Comparison of ENCODE assay signal across 16 cellular contexts in the genomic region with DNA sequence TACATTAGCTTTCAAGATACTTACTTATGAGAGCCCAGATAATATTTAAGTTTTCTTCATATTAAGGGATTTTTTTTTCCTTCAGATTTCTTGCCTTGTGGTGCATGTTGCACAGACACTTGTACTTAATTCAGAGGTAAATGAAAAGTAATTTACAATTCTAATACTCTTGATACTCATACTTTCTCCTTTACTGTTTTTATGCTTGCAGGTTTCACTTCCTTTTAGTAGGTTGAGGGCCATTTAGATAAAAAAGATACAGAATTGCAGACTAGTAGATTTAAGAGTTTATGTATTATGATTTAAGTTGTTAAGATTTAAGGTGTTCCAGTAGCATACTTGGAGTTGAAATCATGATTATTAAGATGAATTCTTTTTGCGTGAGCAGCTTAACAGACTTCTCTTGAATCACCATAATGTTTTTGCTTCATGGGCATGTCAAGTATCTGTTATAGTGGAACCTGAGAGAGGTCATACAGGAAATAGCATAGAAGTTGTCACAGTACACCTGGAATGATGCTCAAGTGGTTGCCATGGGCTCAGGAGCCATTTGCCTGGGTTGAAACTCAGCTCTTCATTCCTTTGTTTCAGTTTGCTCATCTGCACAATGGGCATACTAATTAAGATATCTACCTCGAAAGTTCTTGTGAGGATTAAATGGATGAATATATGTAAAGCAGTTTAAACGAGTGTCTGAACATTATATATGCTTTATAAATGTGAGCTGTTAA.
DNase-seq lines count a peak whose midpoint lies in the region; ATAC-seq and TF ChIP-seq lines count a peak whose summit lies in the region.
"Had no signal": no experiment of that assay in that cellular context is flagged by ENCODE, and none has a peak within 500 bp of the region (broad histone marks: within the 10 kb centered on the region; RNA-seq: fewer than 3 reads in every experiment).

No MANE protein-coding gene starts in this region.

- H3K9ac ChIP-seq in SK-N-MC (ENCODE audit: insufficient read length) = no peak overlapping the region

- no peak overlapping the region for H3K4me3 ChIP-seq in SK-N-MC
- H3K4me3 ChIP-seq: mucosa of descending colon, pancreas, thyroid gland had no signal

- ATAC-seq in GM19395 (IDR thresholded peaks at IDR 0.05; ENCODE audit: unreplicated experiment) (peak; percentile 76), HG03571 (IDR thresholded peaks at IDR 0.05; ENCODE audit: unreplicated experiment) (peak; percentile 57), GM21360 (IDR thresholded peaks at IDR 0.05; ENCODE audit: unreplicated experiment) (no peak), SK-N-SH treated with all-trans-retinoic acid at 6 μM for 48 hours (no peak)
- ATAC-seq: activated naive CD4-positive, alpha-beta T cell treated with anti-CD3 and anti-CD28 coated beads, Interleukin-2, amount 50 U/mL, for 72 hours; mucosa of descending colon; pancreas had no signal

- in situ Hi-C loops in KBM-7 (cut with MboI; ENCODE audit: low pct_unique_long_range_greater_than_20kb, low sequenced_read_pairs) = no loop called here

- H3K36me3 ChIP-seq in SK-N-MC (ENCODE audit: insufficient read depth, low read length) = no peaks in the 10 kb centered on the region
- H3K36me3 ChIP-seq: pancreas, thyroid gland, WERI-Rb-1 had no signal

- H3K27ac ChIP-seq in SK-N-MC = 0 out of 2 replicates have a peak overlapping the region, but pooled peaks have one; percentile 1
- H3K27ac ChIP-seq: pancreas, thyroid gland, WERI-Rb-1 had no signal

- peak; percentile 70 for DNase-seq in DMS53 (lab: John Stamatoyannopoulos, UW)
- DNase-seq in SK-N-MC (ENCODE audit: low read depth, low spot score) = no peak
- DNase-seq in KBM-7 = no peak
- DNase-seq in NCI-H2196 (lab: John Stamatoyannopoulos, UW; ENCODE audit: unreplicated experiment) = no peak
- DNase-seq: activated CD8-positive, alpha-beta memory T cell treated with anti-CD3 and anti-CD28 coated beads, Interleukin-2, amount 50 U/mL, for 4 hours; immature natural killer cell; mucosa of descending colon; pancreas; stimulated activated CD4-positive, alpha-beta T cell treated with anti-CD3 and anti-CD28 coated beads, Interleukin-15, amount 100 ng/mL, for 24 hours; thyroid gland; WERI-Rb-1 had no signal

- H3K9me3 ChIP-seq in SK-N-MC (ENCODE audit: low read depth, low read length) = no peaks in the 10 kb centered on the region
- H3K9me3 ChIP-seq: mucosa of descending colon, pancreas, thyroid gland had no signal

TF ChIP-seq in SK-N-SH treated with all-trans-retinoic acid at 6 μM for 48 hours, 23 proteins besides CTCF, POLR2A, EP300 and RAD21:
- no peak for TF ChIP-seq BACH2 (CRISPR knock-in tag; IDR thresholded peaks at IDR 0.05; ENCODE audit: borderline replicate concordance)
- TF ChIP-seq CSRNP3 (CRISPR knock-in tag; IDR thresholded peaks at IDR 0.05) = no peak
- TF ChIP-seq OSR1 (CRISPR knock-in tag; IDR thresholded peaks at IDR 0.05) = no peak
- no peak for TF ChIP-seq RARB (CRISPR knock-in tag; IDR thresholded peaks at IDR 0.05)
- no peak for TF ChIP-seq POU6F1 (CRISPR knock-in tag; IDR thresholded peaks at IDR 0.05; ENCODE audit: borderline replicate concordance, low read depth)
- TF ChIP-seq ZNF70 (CRISPR knock-in tag; IDR thresholded peaks at IDR 0.05) = no peak
- no peak for TF ChIP-seq ISL1 (CRISPR knock-in tag; IDR thresholded peaks at IDR 0.05)
- no peak for TF ChIP-seq ESRRG (CRISPR knock-in tag; IDR thresholded peaks at IDR 0.05)
- no peak for TF ChIP-seq TOX (CRISPR knock-in tag; IDR thresholded peaks at IDR 0.05; ENCODE audit: borderline replicate concordance)
- TF ChIP-seq ZFP3 (CRISPR knock-in tag; IDR thresholded peaks at IDR 0.05) = no peak
- no peak for TF ChIP-seq SNAI2 (CRISPR knock-in tag; IDR thresholded peaks at IDR 0.05)
- TF ChIP-seq CSDC2 (CRISPR knock-in tag; IDR thresholded peaks at IDR 0.05) = no peak
- no peak for TF ChIP-seq GLIS3 (CRISPR knock-in tag; IDR thresholded peaks at IDR 0.05)
- no peak for TF ChIP-seq ZFP30 (CRISPR knock-in tag; IDR thresholded peaks at IDR 0.05)
- TF ChIP-seq, protein P1, sequence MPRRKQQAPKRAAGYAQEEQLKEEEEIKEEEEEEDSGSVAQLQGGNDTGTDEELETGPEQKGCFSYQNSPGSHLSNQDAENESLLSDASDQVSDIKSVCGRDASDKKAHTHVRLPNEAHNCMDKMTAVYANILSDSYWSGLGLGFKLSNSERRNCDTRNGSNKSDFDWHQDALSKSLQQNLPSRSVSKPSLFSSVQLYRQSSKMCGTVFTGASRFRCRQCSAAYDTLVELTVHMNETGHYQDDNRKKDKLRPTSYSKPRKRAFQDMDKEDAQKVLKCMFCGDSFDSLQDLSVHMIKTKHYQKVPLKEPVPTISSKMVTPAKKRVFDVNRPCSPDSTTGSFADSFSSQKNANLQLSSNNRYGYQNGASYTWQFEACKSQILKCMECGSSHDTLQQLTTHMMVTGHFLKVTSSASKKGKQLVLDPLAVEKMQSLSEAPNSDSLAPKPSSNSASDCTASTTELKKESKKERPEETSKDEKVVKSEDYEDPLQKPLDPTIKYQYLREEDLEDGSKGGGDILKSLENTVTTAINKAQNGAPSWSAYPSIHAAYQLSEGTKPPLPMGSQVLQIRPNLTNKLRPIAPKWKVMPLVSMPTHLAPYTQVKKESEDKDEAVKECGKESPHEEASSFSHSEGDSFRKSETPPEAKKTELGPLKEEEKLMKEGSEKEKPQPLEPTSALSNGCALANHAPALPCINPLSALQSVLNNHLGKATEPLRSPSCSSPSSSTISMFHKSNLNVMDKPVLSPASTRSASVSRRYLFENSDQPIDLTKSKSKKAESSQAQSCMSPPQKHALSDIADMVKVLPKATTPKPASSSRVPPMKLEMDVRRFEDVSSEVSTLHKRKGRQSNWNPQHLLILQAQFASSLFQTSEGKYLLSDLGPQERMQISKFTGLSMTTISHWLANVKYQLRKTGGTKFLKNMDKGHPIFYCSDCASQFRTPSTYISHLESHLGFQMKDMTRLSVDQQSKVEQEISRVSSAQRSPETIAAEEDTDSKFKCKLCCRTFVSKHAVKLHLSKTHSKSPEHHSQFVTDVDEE (CRISPR knock-in tag; IDR thresholded peaks at IDR 0.05) = no peak
- TF ChIP-seq ZC3H10 (CRISPR knock-in tag; IDR thresholded peaks at IDR 0.05) = no peak
- no peak for TF ChIP-seq PPARA (CRISPR knock-in tag; IDR thresholded peaks at IDR 0.05; ENCODE audit: borderline replicate concordance)
- TF ChIP-seq ARNTL (CRISPR knock-in tag; IDR thresholded peaks at IDR 0.05; ENCODE audit: borderline replicate concordance, low read depth) = no peak
- no peak for TF ChIP-seq ZNF565 (CRISPR knock-in tag; conservative IDR thresholded peaks at IDR 0.05; ENCODE audit: low read depth)
- no peak for TF ChIP-seq ZNF8 (CRISPR knock-in tag; IDR thresholded peaks at IDR 0.05)

Comparison
In these comparisons a context has a peak if more than half of its experiments do, and no peak if none do; other contexts are left out.
1. ATAC-seq: peak in GM19395 (single experiment) and HG03571 (single experiment); none in GM21360 (single experiment) and SK-N-SH treated with all-trans-retinoic acid at 6 μM for 48 hours (single experiment).